20 cellular contexts compared by ENCODE assay signal in the genomic region with DNA sequence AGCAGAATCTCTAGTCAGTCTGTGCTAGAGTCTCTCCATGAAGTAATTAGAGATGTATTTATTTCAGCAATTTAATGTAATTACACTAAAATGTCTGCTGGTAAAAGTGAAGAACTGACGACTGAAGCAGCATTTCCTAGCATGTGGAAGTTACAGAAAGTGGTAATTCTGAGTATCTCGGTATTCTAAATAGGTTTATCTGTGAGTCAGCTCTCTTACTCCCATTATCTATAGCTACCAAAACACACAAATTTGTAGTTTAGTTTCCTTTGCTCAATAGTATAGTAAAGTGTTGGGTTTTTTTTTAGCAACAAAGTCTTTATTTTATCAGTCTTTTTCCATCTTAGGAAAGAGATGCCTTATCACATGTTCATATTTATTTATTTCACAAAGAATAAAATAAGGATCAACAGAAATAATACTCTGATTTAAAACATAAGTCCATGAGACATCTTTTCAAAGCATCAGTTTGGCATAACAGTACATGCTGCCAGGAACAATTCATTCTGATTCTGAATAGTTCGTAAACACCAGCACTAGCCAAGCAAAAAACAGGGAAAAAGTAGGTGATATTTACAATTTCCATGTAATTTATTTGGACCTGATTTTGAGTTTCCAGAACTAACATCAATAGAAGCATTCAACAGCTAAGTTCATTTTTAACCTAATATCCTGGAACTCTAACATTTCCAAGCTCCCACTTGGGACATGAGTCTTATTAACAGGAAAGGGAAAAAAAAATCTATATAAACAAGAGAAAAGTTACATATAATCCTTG.
"Had no signal": no experiment of that assay in that cellular context is flagged by ENCODE, and none has a peak within 500 bp of the region (broad histone marks: within the 10 kb centered on the region; RNA-seq: fewer than 3 reads in every experiment).

No MANE protein-coding gene starts in this region.

- H3K27ac Mint-ChIP-seq: dendritic cell treated with granulocyte-macrophage colony-stimulating factor and Interleukin-4, amounts not matched to agents 40 ng/mL and 50 ng/mL, for 4 days; effector memory CD8-positive, alpha-beta T cell; immature natural killer cell; natural killer cell; progenitor cell of endocrine pancreas; T-cell had no signal

- H3K27me3 Mint-ChIP-seq: dendritic cell treated with granulocyte-macrophage colony-stimulating factor and Interleukin-4, amounts not matched to agents 40 ng/mL and 50 ng/mL, for 4 days; effector memory CD8-positive, alpha-beta T cell; progenitor cell of endocrine pancreas; T-cell had no signal

- ATAC-seq: activated CD4-positive, CD25-positive, alpha-beta regulatory T cell treated with anti-CD3 and anti-CD28 coated beads, Interleukin-2, amount 50 U/mL, for 24 hours; body of pancreas; effector memory CD8-positive, alpha-beta T cell; left colon; natural killer cell; right lobe of liver; stimulated activated naive CD8-positive, alpha-beta T cell treated with anti-CD3 and anti-CD28 coated beads, Interleukin-15, Interleukin-2, amounts not matched to agents 100 U/mL and 50 U/mL, for 24 hours; T-cell had no signal

- H3K4me3 Mint-ChIP-seq: dendritic cell treated with granulocyte-macrophage colony-stimulating factor and Interleukin-4, amounts not matched to agents 40 ng/mL and 50 ng/mL, for 4 days; effector memory CD8-positive, alpha-beta T cell; immature natural killer cell; natural killer cell; T-cell had no signal

- H3K27me3 ChIP-seq: adrenal gland, body of pancreas, right lobe of liver had no signal

- H3K36me3 ChIP-seq: adrenal gland, right lobe of liver had no signal

- H3K36me3 Mint-ChIP-seq: immature natural killer cell, natural killer cell, T-cell had no signal

- DNase-seq: activated CD4-positive, alpha-beta T cell treated with anti-CD3 and anti-CD28 coated beads, Interleukin-2, amount 50 U/mL, for 4 hours; activated naive CD4-positive, alpha-beta T cell treated with anti-CD3 and anti-CD28 coated beads, Interleukin-2, amount 50 U/mL, for 16 hours; activated T-cell treated with anti-CD3 and anti-CD28 coated beads, Interleukin-2, amount 50 U/mL, for 1 hour; adrenal gland; body of pancreas; effector memory CD8-positive, alpha-beta T cell; immature natural killer cell; left colon; mammary epithelial cell; natural killer cell; right lobe of liver; stimulated activated CD4-positive, alpha-beta T cell treated with anti-CD3 and anti-CD28 coated beads, Interleukin-12 subunit alpha, Interleukin-12 subunit beta, amount 100 ng/mL, for 4 hours; stimulated activated CD4-positive, alpha-beta T cell treated with anti-CD3 and anti-CD28 coated beads, Interleukin-2, amount 100 ng/mL, for 48 hours; stimulated activated CD8-positive, alpha-beta memory T cell treated with anti-CD3 and anti-CD28 coated beads, Interleukin-4, amount 100 ng/mL, for 48 hours; stimulated activated naive CD8-positive, alpha-beta T cell treated with anti-CD3 and anti-CD28 coated beads, Interleukin-15, Interleukin-2, amounts not matched to agents 100 U/mL and 50 U/mL, for 24 hours; T-cell had no signal

- H3K4me3 ChIP-seq: adrenal gland, body of pancreas, right lobe of liver had no signal

- H3K9me3 ChIP-seq: adrenal gland, body of pancreas, right lobe of liver had no signal

- H3K4me1 Mint-ChIP-seq: immature natural killer cell, natural killer cell, T-cell had no signal

- H3K4me1 ChIP-seq: adrenal gland, body of pancreas, right lobe of liver had no signal

- H3K27ac ChIP-seq: adrenal gland, body of pancreas, epithelial cell of prostate, right lobe of liver had no signal
